Comparison of ENCODE assay signal across 8 cellular contexts in genomic region chr14:24145700-24146621, GRCh38. TPM values are rescaled to one million over a fixed set of nuclear protein-coding genes. Genes with fewer than 3 reads are reported as not detected.
DNase-seq lines count a peak whose midpoint lies in the region; ATAC-seq and TF ChIP-seq lines count a peak whose summit lies in the region.

A gene with protein sequence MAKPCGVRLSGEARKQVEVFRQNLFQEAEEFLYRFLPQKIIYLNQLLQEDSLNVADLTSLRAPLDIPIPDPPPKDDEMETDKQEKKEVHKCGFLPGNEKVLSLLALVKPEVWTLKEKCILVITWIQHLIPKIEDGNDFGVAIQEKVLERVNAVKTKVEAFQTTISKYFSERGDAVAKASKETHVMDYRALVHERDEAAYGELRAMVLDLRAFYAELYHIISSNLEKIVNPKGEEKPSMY (minus strand): TSS chr14:24146610. CDS start chr14:24146581, 29 bp downstream.

- peak within 1 kb of the TSS; percentile 65 for H3K27ac Mint-ChIP-seq in Caco-2 (ENCODE audit: unreplicated experiment)

- no peak for TF ChIP-seq CTCF in Caco-2 (IDR thresholded peaks at IDR 0.05; ENCODE audit: insufficient read depth in 1 of 2, low read depth in 1 of 2, low read length in 1 of 2, severe bottlenecking in 1 of 2, unreplicated experiment in 1 of 2)
- TF ChIP-seq CTCF in KMS-11 (conservative IDR thresholded peaks at IDR 0.05; ENCODE audit: low read depth, low read length): no peak

- H3K36me3 ChIP-seq in Caco-2 (ENCODE audit: control insufficient read depth, insufficient read depth, low read length) (peaks cover 5% of the 10 kb centered on the region; the same call in 1 of the 2 replicates), KMS-11 (ENCODE audit: insufficient read depth) (no peaks in the 10 kb centered on the region), iPS-15b (ENCODE audit: control insufficient read depth, insufficient read depth, low read length) (peaks cover 29% of the 10 kb centered on the region), skeletal muscle tissue (ENCODE audit: control insufficient read depth in 3 of 3, insufficient read depth in 3 of 3, low read length in 3 of 3) (peaks cover 21 to 35% (median 25%) of the 10 kb centered on the region in 3 donors)

- H3K4me3 Mint-ChIP-seq in Caco-2 (ENCODE audit: unreplicated experiment): peak within 1 kb of the TSS; percentile 92

- peak within 1 kb of the TSS; percentile 59; the same call in 1 of the 2 replicates for H2AFZ ChIP-seq in KMS-11 (ENCODE audit: low read depth)

- ATAC-seq in HG02884 (IDR thresholded peaks at IDR 0.05; ENCODE audit: unreplicated experiment) (no peak), HG02642 (IDR thresholded peaks at IDR 0.05; ENCODE audit: poor library complexity, unreplicated experiment) (no peak)

- peaks cover 48% of the 10 kb centered on the region for H3K36me3 Mint-ChIP-seq in Caco-2 (ENCODE audit: insufficient read depth, unreplicated experiment)

- H3K9me3 Mint-ChIP-seq in Caco-2 (ENCODE audit: unreplicated experiment): no peaks in the 10 kb centered on the region

- CTCF ChIA-PET in Caco-2 (lab: Charles Lee): interaction anchor here (0.8 to 4.1 kb wide), 10 partner anchors 10 to 186 kb away, joined by 3 to 47 read pairs (median 6); partner anchors contain the start of genes CIDEB, DCAF11, IRF9 and NRL

- H3K4me1 ChIP-seq in Caco-2 (peaks cover 6% of the 10 kb centered on the region), KMS-11 (ENCODE audit: low read depth, poor library complexity, severe bottlenecking) (peaks cover 13% of the 10 kb centered on the region), iPS-15b (ENCODE audit: control insufficient read depth, insufficient read depth, low read length) (peaks cover 3% of the 10 kb centered on the region), skeletal muscle tissue (ENCODE audit: control insufficient read depth in 3 of 3, insufficient read depth in 3 of 3, low read length in 3 of 3) (peaks cover 34 to 60% (median 36%) of the 10 kb centered on the region in 3 donors)

- no peak for DNase-seq in Caco-2
- DNase-seq in head of caudate nucleus: no peak

- H3K27ac ChIP-seq in KMS-11 (peak within 1 kb of the TSS; percentile 46; the same call in 1 of the 2 replicates), angular gyrus (ENCODE audit: low read depth, low read length) (peak within 1 kb of the TSS; percentile 89), skeletal muscle tissue (ENCODE audit: low read depth, low read length) (peak within 1 kb of the TSS; percentile 90)

- H3K27me3 ChIP-seq in Caco-2 (replicated peaks; ENCODE audit: control insufficient read depth, insufficient read depth, low read length): no peaks in the 10 kb centered on the region
- no peaks in the 10 kb centered on the region for H3K27me3 ChIP-seq in KMS-11 (ENCODE audit: insufficient read depth, low read depth)
- H3K27me3 ChIP-seq in iPS-15b (ENCODE audit: control insufficient read depth, insufficient read depth, low read length): no peaks in the 10 kb centered on the region
- no peaks in the 10 kb centered on the region for H3K27me3 ChIP-seq in skeletal muscle tissue (ENCODE audit: control insufficient read depth in 3 of 3, insufficient read depth in 3 of 3, low read length in 3 of 3)

- H3K9me3 ChIP-seq in Caco-2 (no peaks in the 10 kb centered on the region), iPS-15b (ENCODE audit: control insufficient read depth, insufficient read depth, low read length) (no peaks in the 10 kb centered on the region), skeletal muscle tissue (ENCODE audit: control insufficient read depth in 3 of 3, low read length in 3 of 3) (no peaks in the 10 kb centered on the region)

- H3K4me3 ChIP-seq in Caco-2 (ENCODE audit: low read depth, low read length) (peak within 1 kb of the TSS; percentile 95), KMS-11 (IDR thresholded peaks at IDR 0.05; ENCODE audit: insufficient read depth, low read depth, low read length) (peak within 1 kb of the TSS; percentile 34), iPS-15b (ENCODE audit: low read depth, low read length) (peak within 1 kb of the TSS; percentile 98), skeletal muscle tissue (ENCODE audit: low read length in 3 of 3) (peak within 1 kb of the TSS; percentile 90 to 97 (median 94))

- peak within 1 kb of the TSS; percentile 80 for H3K4me2 ChIP-seq in KMS-11

- H3K4me1 Mint-ChIP-seq in Caco-2 (ENCODE audit: low read depth, unreplicated experiment): peaks cover 18% of the 10 kb centered on the region

- BruUV-seq in Caco-2 (replicated peaks; lab: Mats Ljungman, UMichigan): TSS peak; percentile 55

- POLR2A ChIA-PET in Caco-2 (lab: Charles Lee): interaction anchor here (0.8 to 2.8 kb wide), 8 partner anchors 10 to 96 kb away, joined by 4 to 46 read pairs (median 14); partner anchors contain the start of genes CHMP4A, DCAF11, IPO4 and IRF9

- H3K9ac ChIP-seq in KMS-11 (peak within 1 kb of the TSS; percentile 49; the same call in 1 of the 2 replicates), iPS-15b (ENCODE audit: low read depth, low read length) (peak within 1 kb of the TSS; percentile 87), skeletal muscle tissue (ENCODE audit: low read depth in 1 of 3, low read length in 3 of 3) (peak within 1 kb of the TSS; percentile 90 to 96 (median 91))

- H3K27me3 Mint-ChIP-seq in Caco-2 (ENCODE audit: insufficient read depth, unreplicated experiment): no peaks in the 10 kb centered on the region

- H4K20me1 ChIP-seq in KMS-11 (ENCODE audit: insufficient read depth): no peaks in the 10 kb centered on the region

- intact Hi-C loops in Caco-2 (cut with micrococcal nuclease; ENCODE audit: unreplicated experiment): loop anchor here (1.0 kb wide), 2 partner anchors 31 to 42 kb away; partner anchors contain the start of gene IPO4
- intact Hi-C loops in head of caudate nucleus (cut with DNase I): no loop called here

- peaks cover 19% of the 10 kb centered on the region; the same call in 1 of the 2 replicates for H3K79me2 ChIP-seq in KMS-11 (ENCODE audit: insufficient read depth, low read depth)

RNA-seq across cellular contexts. Expression of the gene that starts here (rescaled TPM):
- total RNA-seq in Caco-2 (2022): 142 and 145 TPM in 2 replicates
- 58.5 TPM for total RNA-seq in skeletal muscle tissue

Comparison
In these comparisons a context has a peak if more than half of its experiments do, and no peak if none do; other contexts are left out.
1. H3K4me3 ChIP-seq: peak in every context shown above with its lines; median percentile 98 in iPS-15b; 95 in Caco-2; 94 in skeletal muscle tissue; 34 in KMS-11.